ENCODE assay signal across 32 cellular contexts in genomic region chr5:3607541-3608147, GRCh38. TPM values are rescaled to one million over a fixed set of nuclear protein-coding genes. Genes with fewer than 3 reads are reported as not detected.
"Had no signal": no experiment of that assay in that cellular context is flagged by ENCODE, and none has a peak within 500 bp of the region (broad histone marks: within the 10 kb centered on the region; RNA-seq: fewer than 3 reads in every experiment).

No MANE protein-coding gene starts in this region.

- DNase-seq: activated CD4-positive, alpha-beta T cell treated with anti-CD3 and anti-CD28 coated beads for 4 hours; activated CD4-positive, alpha-beta T cell treated with anti-CD3 and anti-CD28 coated beads, Interleukin-2, amount 50 U/mL, for 4 hours; activated naive CD4-positive, alpha-beta T cell; activated T-cell treated with anti-CD3 and anti-CD28 coated beads for 4 hours; activated T-cell treated with anti-CD3 and anti-CD28 coated beads, Interleukin-2, amount 50 U/mL, for 72 hours; aorta; caudate nucleus; cortex of kidney; effector memory CD8-positive, alpha-beta T cell; erythroblast; hippocampal formation; left cardiac atrium; lower lobe of right lung; small intestine; stimulated activated CD4-positive, alpha-beta T cell treated with anti-CD3 and anti-CD28 coated beads, Interleukin-1b, Interleukin-23, amount 100 ng/mL, for 48 hours; stimulated activated CD4-positive, alpha-beta T cell treated with anti-CD3 and anti-CD28 coated beads, Interleukin-4, amount 100 ng/mL, for 4 hours; stimulated activated CD8-positive, alpha-beta memory T cell treated with anti-CD3 and anti-CD28 coated beads, Interleukin-4, amount 100 ng/mL, for 48 hours; stomach; T-helper 9 cell; thyroid gland had no signal

- H3K4me3 ChIP-seq: gastroesophageal sphincter, lower lobe of right lung, sigmoid colon, stomach, thyroid gland, upper lobe of left lung had no signal

- H3K36me3 Mint-ChIP-seq: activated naive CD8-positive, alpha-beta T cell; stimulated activated memory B cell treated with anti-CD40 and anti-IgM and Interleukin-4, amounts not matched to agents 10 μg/mL and 1 μg/mL and 100 μg/mL, for 72 hours had no signal

- H3K27ac ChIP-seq: gastroesophageal sphincter, lower lobe of right lung, neutrophil, sigmoid colon, stomach, thyroid gland, upper lobe of left lung, VCaP had no signal

- H3K4me1 Mint-ChIP-seq: stimulated activated memory B cell treated with anti-CD40 and anti-IgM and Interleukin-4, amounts not matched to agents 10 μg/mL and 1 μg/mL and 100 μg/mL, for 72 hours had no signal

- H3K4me3 Mint-ChIP-seq: activated naive CD8-positive, alpha-beta T cell; activated T-cell treated with anti-CD3 and anti-CD28 coated beads, Interleukin-2, amount 50 U/mL, for 72 hours; effector memory CD8-positive, alpha-beta T cell; stimulated activated memory B cell treated with anti-CD40 and anti-IgM and Interleukin-4, amounts not matched to agents 10 μg/mL and 1 μg/mL and 100 μg/mL, for 72 hours; T-helper 1 cell treated with Interleukin-12 subunit alpha and Interleukin-12 subunit beta and Interleukin-4 antibody, amounts not matched to agents 30 μg/mL and 1 μg/mL, for 36 hours had no signal

- H3K27ac Mint-ChIP-seq: activated naive CD8-positive, alpha-beta T cell; activated T-cell treated with anti-CD3 and anti-CD28 coated beads, Interleukin-2, amount 50 U/mL, for 72 hours; effector memory CD8-positive, alpha-beta T cell; progenitor cell of endocrine pancreas; stimulated activated memory B cell treated with anti-CD40 and anti-IgM and Interleukin-4, amounts not matched to agents 10 μg/mL and 1 μg/mL and 100 μg/mL, for 72 hours; T-helper 1 cell treated with Interleukin-12 subunit alpha and Interleukin-12 subunit beta and Interleukin-4 antibody, amounts not matched to agents 30 μg/mL and 1 μg/mL, for 36 hours had no signal

- ATAC-seq: activated T-cell treated with anti-CD3 and anti-CD28 coated beads, Interleukin-2, amount 50 U/mL, for 72 hours; effector memory CD8-positive, alpha-beta T cell; gastroesophageal sphincter; left cardiac atrium; lower lobe of right lung; stimulated activated memory B cell treated with anti-CD40 and anti-IgM and Interleukin-4, amounts not matched to agents 10 μg/mL and 1 μg/mL and 100 μg/mL, for 72 hours had no signal

- H3K4me1 ChIP-seq: lower lobe of right lung had no signal

- H3K9me3 Mint-ChIP-seq: nephron; T-helper 1 cell treated with Interleukin-12 subunit alpha and Interleukin-12 subunit beta and Interleukin-4 antibody, amounts not matched to agents 30 μg/mL and 1 μg/mL, for 36 hours had no signal

- H3K9me3 ChIP-seq: gastroesophageal sphincter, lower lobe of right lung, neutrophil, sigmoid colon, thyroid gland, upper lobe of left lung had no signal

- H3K36me3 ChIP-seq: gastroesophageal sphincter, lower lobe of right lung, neutrophil, sigmoid colon, stomach, thyroid gland, upper lobe of left lung had no signal

RNA-seq across cellular contexts. Expression of gene IRX1, which starts 12.0 kb away (rescaled TPM):
- total RNA-seq: activated T-cell treated with anti-CD3 and anti-CD28 coated beads, Interleukin-2, amount 50 U/mL, for 72 hours; left cardiac atrium; mesenteric fat pad; mucosa of gallbladder; sigmoid colon; stomach had no signal
